Comparison of ENCODE assay signal across 13 cellular contexts in the genomic region with DNA sequence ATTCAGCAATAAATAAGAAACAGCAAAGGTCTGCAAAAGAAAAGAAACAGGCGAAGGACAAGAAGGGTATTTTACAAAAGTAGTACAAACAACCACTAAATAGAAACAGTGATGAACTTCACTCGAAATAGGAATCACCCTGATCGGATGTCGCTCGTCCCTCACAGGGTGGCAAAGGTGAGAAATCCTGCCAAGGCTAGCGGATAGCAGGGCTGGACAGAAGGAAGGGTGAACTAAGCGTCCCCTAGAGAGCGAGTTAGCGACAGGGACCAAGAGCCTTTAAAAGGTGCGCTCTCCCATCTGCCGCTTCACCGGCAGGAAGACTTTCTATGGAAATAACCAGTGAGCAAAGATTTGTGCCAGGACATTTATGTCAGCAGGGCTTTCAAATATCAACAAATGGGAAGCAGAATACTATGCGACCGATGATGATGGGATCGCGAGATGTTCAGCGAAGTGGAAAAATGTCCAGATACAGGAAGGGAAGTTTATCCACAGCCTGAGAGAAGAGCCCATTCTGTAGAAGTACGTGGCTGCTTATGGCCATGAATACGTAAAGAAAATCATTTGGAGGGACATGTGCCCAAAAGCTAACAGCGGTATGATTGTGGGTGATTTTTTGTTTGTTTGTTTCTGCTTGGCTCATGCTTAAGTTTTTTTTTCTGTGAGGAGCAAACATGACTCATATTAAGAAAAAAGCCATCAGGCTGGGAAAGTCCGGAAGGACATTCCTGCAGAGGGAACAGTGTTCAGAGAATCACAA. TPM values are rescaled to one million over a fixed set of nuclear protein-coding genes. Genes with fewer than 3 reads are reported as not detected.
DNase-seq lines count a peak whose midpoint lies in the region; ATAC-seq and TF ChIP-seq lines count a peak whose summit lies in the region.
"Had no signal": no experiment of that assay in that cellular context is flagged by ENCODE, and none has a peak within 500 bp of the region (broad histone marks: within the 10 kb centered on the region; RNA-seq: fewer than 3 reads in every experiment).

No MANE protein-coding gene starts in this region.

- H3K4me3 Mint-ChIP-seq in endodermal cell: no peak overlapping the region
- H3K4me3 Mint-ChIP-seq: activated T-cell treated with anti-CD3 and anti-CD28 coated beads, Interleukin-2, amount 50 U/mL, for 24 hours; stimulated activated naive CD8-positive, alpha-beta T cell treated with anti-CD3 and anti-CD28 coated beads, Interleukin-15, Interleukin-2, amounts not matched to agents 100 ng/mL and 50 ng/mL, for 24 hours; T-helper 1 cell treated with Interleukin-12 subunit alpha and Interleukin-12 subunit beta and Interleukin-4 antibody, amounts not matched to agents 30 μg/mL and 1 μg/mL, for 36 hours had no signal

- no peaks in the 10 kb centered on the region for H3K9me3 Mint-ChIP-seq in endodermal cell
- H3K9me3 Mint-ChIP-seq: activated T-cell treated with anti-CD3 and anti-CD28 coated beads, Interleukin-2, amount 50 U/mL, for 24 hours; stimulated activated naive CD8-positive, alpha-beta T cell treated with anti-CD3 and anti-CD28 coated beads, Interleukin-15, Interleukin-2, amounts not matched to agents 100 ng/mL and 50 ng/mL, for 24 hours; T-helper 1 cell treated with Interleukin-12 subunit alpha and Interleukin-12 subunit beta and Interleukin-4 antibody, amounts not matched to agents 30 μg/mL and 1 μg/mL, for 36 hours had no signal

- peak overlapping the region; percentile 62 for H3K27ac Mint-ChIP-seq in endodermal cell
- H3K27ac Mint-ChIP-seq: stimulated activated naive CD8-positive, alpha-beta T cell treated with anti-CD3 and anti-CD28 coated beads, Interleukin-15, Interleukin-2, amounts not matched to agents 100 ng/mL and 50 ng/mL, for 24 hours; T-helper 1 cell treated with Interleukin-12 subunit alpha and Interleukin-12 subunit beta and Interleukin-4 antibody, amounts not matched to agents 30 μg/mL and 1 μg/mL, for 36 hours had no signal

- H3F3A ChIP-seq in PC-3 (ENCODE audit: low read length, unreplicated experiment): peaks cover 8% of the 10 kb centered on the region

- POLR2A ChIA-PET in PC-3 (lab: Charles Lee; ENCODE audit: unreplicated experiment): interaction anchor here (0.6 kb wide), 1 partner anchor 58 kb away, joined by 8 read pairs; no protein-coding TSS in a partner anchor

- H3K27me3 Mint-ChIP-seq in endodermal cell (ENCODE audit: insufficient read depth): no peaks in the 10 kb centered on the region
- H3K27me3 Mint-ChIP-seq: activated T-cell treated with anti-CD3 and anti-CD28 coated beads, Interleukin-2, amount 50 U/mL, for 24 hours; stimulated activated naive CD8-positive, alpha-beta T cell treated with anti-CD3 and anti-CD28 coated beads, Interleukin-15, Interleukin-2, amounts not matched to agents 100 ng/mL and 50 ng/mL, for 24 hours had no signal

- BruUV-seq in PC-3 (replicated peaks; lab: Mats Ljungman, UMichigan): TSS peak; percentile 13

- H3K9ac ChIP-seq in PC-3 (ENCODE audit: low read length) (peak overlapping the region; percentile 96), endodermal cell (ENCODE audit: extremely low read depth, low read length, poor library complexity, severe bottlenecking) (no peak overlapping the region)

- peaks cover 14% of the 10 kb centered on the region for H3K4me1 Mint-ChIP-seq in endodermal cell

- H3K36me3 ChIP-seq in PC-3 (ENCODE audit: low read depth, low read length) (peaks cover 70% of the 10 kb centered on the region), endodermal cell (ENCODE audit: control insufficient read depth, insufficient read depth, low read length) (peaks cover 91% of the 10 kb centered on the region), osteoblast (ENCODE audit: insufficient read depth, low read length) (peaks cover 66% of the 10 kb centered on the region)

- peaks cover 13% of the 10 kb centered on the region; the same call in 1 of the 2 replicates for H4K20me1 ChIP-seq in PC-3 (ENCODE audit: low read length)
- peaks cover 78% of the 10 kb centered on the region for H4K20me1 ChIP-seq in osteoblast (ENCODE audit: insufficient read depth, low read length)

- peaks cover 59% of the 10 kb centered on the region for H3K4me1 ChIP-seq in PC-3 (ENCODE audit: insufficient read depth, low read length)
- H3K4me1 ChIP-seq in endodermal cell (ENCODE audit: control insufficient read depth, insufficient read depth, low read length): peaks cover 12% of the 10 kb centered on the region
- H3K4me1 ChIP-seq in osteoblast (ENCODE audit: insufficient read depth, low read length): peaks cover 16% of the 10 kb centered on the region

- ATAC-seq in PC-3 (peak; percentile 71), GM19023 (IDR thresholded peaks at IDR 0.05; ENCODE audit: unreplicated experiment) (no peak), GM18519 (IDR thresholded peaks at IDR 0.05; ENCODE audit: low FRiP score, unreplicated experiment) (no peak)

- CTCF ChIA-PET in PC-3 (lab: Charles Lee): interaction anchor here (1.0 to 1.9 kb wide), 2 partner anchors 14 to 16 kb away, joined by 3 to 10 read pairs; no protein-coding TSS in a partner anchor

- no peaks in the 10 kb centered on the region for H3K9me3 ChIP-seq in PC-3 (ENCODE audit: low read length)
- H3K9me3 ChIP-seq in endodermal cell (ENCODE audit: control insufficient read depth, low read length): no peaks in the 10 kb centered on the region
- no peaks in the 10 kb centered on the region for H3K9me3 ChIP-seq in osteoblast (ENCODE audit: low read depth, low read length)

- H3K9me2 ChIP-seq in PC-3 (replicated peaks; ENCODE audit: low read length): no peaks in the 10 kb centered on the region

- H3K79me2 ChIP-seq in PC-3 (ENCODE audit: low read length) (peaks cover 86% of the 10 kb centered on the region), osteoblast (ENCODE audit: insufficient read depth, low read length) (peaks cover 92% of the 10 kb centered on the region)

- H3K27me3 ChIP-seq in PC-3 (ENCODE audit: low read length) (no peaks in the 10 kb centered on the region), endodermal cell (ENCODE audit: control insufficient read depth, insufficient read depth, low read length, poor library complexity, severe bottlenecking) (no peaks in the 10 kb centered on the region), osteoblast (ENCODE audit: insufficient read depth, low read length) (no peaks in the 10 kb centered on the region)

- H2AFZ ChIP-seq in PC-3 (ENCODE audit: low read length) (no peak overlapping the region), osteoblast (ENCODE audit: low read length) (no peak overlapping the region)

- H3K4me3 ChIP-seq in AG09309 (ENCODE audit: control insufficient read depth, low read depth, low read length) (no peak overlapping the region), PC-3 (ENCODE audit: low read length) (peak overlapping the region; percentile 19; the same call in 1 of the 2 replicates), endodermal cell (ENCODE audit: low read length) (no peak overlapping the region), osteoblast (ENCODE audit: insufficient read depth, low read length) (no peak overlapping the region)

- H3K27ac ChIP-seq in PC-3 (ENCODE audit: low read length) (peak overlapping the region; percentile 100), endodermal cell (ENCODE audit: low read depth, low read length) (no peak overlapping the region), osteoblast (ENCODE audit: low read depth, low read length) (peak overlapping the region; percentile 11)

- TF ChIP-seq CTCF in AG09309 (IDR thresholded peaks at IDR 0.05; ENCODE audit: control insufficient read depth, insufficient read depth, low read depth, low read length, missing control alignments) (no peak), PC-3 (conservative IDR thresholded peaks at IDR 0.05; ENCODE audit: low read depth, low read length) (no peak), endodermal cell (conservative IDR thresholded peaks at IDR 0.05) (no peak), osteoblast (IDR thresholded peaks at IDR 0.05; ENCODE audit: extremely low read depth, low read depth, low read length) (no peak)

- H3K4me2 ChIP-seq in PC-3 (ENCODE audit: low read length) (peak overlapping the region; percentile 80), osteoblast (ENCODE audit: insufficient read depth, low read length) (no peak overlapping the region)

- intact Hi-C loops in PC-3 (cut with micrococcal nuclease): loop anchor here (2.0 to 5.0 kb wide), 2 partner anchors 16 to 44 kb away; a partner anchor contains a TSS

- WGBS in endodermal cell (ENCODE audit: insufficient coverage in 1 of 2, insufficient read length in 1 of 2), 2 experiments: 94 to 96% methylated on average over 18 to 21 of the region's 21 CpGs

- peaks cover 79% of the 10 kb centered on the region for H3K36me3 Mint-ChIP-seq in endodermal cell (ENCODE audit: low read depth)

- DNase-seq in AG09309 (ENCODE audit: low read depth) (peak; percentile 7), PC-3 (peak; percentile 94), endodermal cell (no peak), osteoblast (ENCODE audit: insufficient read length, low spot score, missing footprints) (peak; percentile 92), OCI-M1 (lab: John Stamatoyannopoulos, UW) (no peak)
- no peak for DNase-seq in activated CD4-positive, alpha-beta T cell treated with anti-CD3 and anti-CD28 coated beads for 1 hour
- DNase-seq: activated T-cell treated with anti-CD3 and anti-CD28 coated beads, Interleukin-2, amount 50 U/mL, for 24 hours; effector CD4-positive, alpha-beta T cell; NCI-H524 treated with DMSO at 0.1 percent for 48 hours had no signal

RNA-seq across cellular contexts. Expression of a gene that starts 18.9 kb away (rescaled TPM):
- total RNA-seq in PC-3 (2014; rRNA removed): 87.2 and 111 TPM in 2 replicates
- 100 to 1,000 TPM; 123 to 149 TPM for total RNA-seq in endodermal cell
- polyA plus RNA-seq in endodermal cell (2013, experiment 1 of 2): 151 TPM
- 138 TPM for polyA plus RNA-seq in endodermal cell (2013, experiment 2 of 2)
- 23.0 and 25.7 TPM in 2 replicates for total RNA-seq in osteoblast

RNA-seq across cellular contexts. Expression of a gene that starts 43.0 kb away (rescaled TPM):
- total RNA-seq in PC-3 (2014; rRNA removed) (191 and 262 TPM in 2 replicates), endodermal cell (10 to 100 TPM; 78.1 to 80.0 TPM), osteoblast (52.5 and 55.4 TPM in 2 replicates)
- polyA plus RNA-seq in endodermal cell (2013, experiment 1 of 2): 50.1 TPM
- 44.7 TPM for polyA plus RNA-seq in endodermal cell (2013, experiment 2 of 2)

Comparison
In these comparisons a context has a peak if more than half of its experiments do, and no peak if none do; other contexts are left out.
1. DNase-seq: peak in AG09309 (single experiment), PC-3 (single experiment) and osteoblast (single experiment); none in endodermal cell (single experiment), activated CD4-positive, alpha-beta T cell treated with anti-CD3 and anti-CD28 coated beads for 1 hour (single experiment) and OCI-M1 (single experiment).